In genomic region chr1:198118136-198118535, GRCh38 we compare ENCODE assay signal across 10 cellular contexts. TPM values are rescaled to one million over a fixed set of nuclear protein-coding genes. Genes with fewer than 3 reads are reported as not detected.
DNase-seq lines count a peak whose midpoint lies in the region; ATAC-seq, FAIRE-seq and TF ChIP-seq lines count a peak whose summit lies in the region.
"Had no signal": no experiment of that assay in that cellular context is flagged by ENCODE, and none has a peak within 500 bp of the region (broad histone marks: within the 10 kb centered on the region; RNA-seq: fewer than 3 reads in every experiment).

No MANE protein-coding gene starts in this region.

- no TSS peak for BruUV-seq in A673 (replicated peaks; lab: Mats Ljungman, UMichigan)

- H3K9me3 ChIP-seq in kidney (ENCODE audit: control insufficient read depth in 1 of 2, low read length in 2 of 2): no peaks in the 10 kb centered on the region
- no peaks in the 10 kb centered on the region for H3K9me3 ChIP-seq in subcutaneous abdominal adipose tissue (ENCODE audit: control insufficient read depth in 5 of 5, low read length in 5 of 5)
- H3K9me3 ChIP-seq in A673 (ENCODE audit: low read depth, low read length, poor library complexity, severe bottlenecking): no peaks in the 10 kb centered on the region
- H3K9me3 ChIP-seq: neutrophil had no signal

- intact Hi-C loops in kidney (cut with DNase I) (no loop called here), A673 (cut with micrococcal nuclease; ENCODE audit: unreplicated experiment) (no loop called here)

- POLR2A ChIA-PET in A673 (lab: Charles Lee; ENCODE audit: low non-redundant PET): no interaction called here

- CTCF ChIA-PET in A673 (lab: Charles Lee): no interaction called here

- FAIRE-seq in kidney (lab: Jason Lieb, UNC): no peak

- TF ChIP-seq CTCF in kidney (IDR thresholded peaks at IDR 0.05; ENCODE audit: borderline replicate concordance, extremely low read depth, insufficient read depth): no peak
- TF ChIP-seq CTCF in A673 (conservative IDR thresholded peaks at IDR 0.05; ENCODE audit: low read depth, low read length): no peak

- ATAC-seq in GM21576 (IDR thresholded peaks at IDR 0.05; ENCODE audit: unreplicated experiment): no peak

- no peaks in the 10 kb centered on the region for H3K27me3 ChIP-seq in subcutaneous abdominal adipose tissue (ENCODE audit: control insufficient read depth in 5 of 5, insufficient read depth in 4 of 5, low read length in 5 of 5)
- H3K27me3 ChIP-seq in A673 (replicated peaks; ENCODE audit: insufficient read depth, low read depth, low read length, poor library complexity): no peaks in the 10 kb centered on the region
- H3K27me3 ChIP-seq: neutrophil had no signal

- H3K27ac ChIP-seq in kidney (ENCODE audit: low read depth in 2 of 2, low read length in 2 of 2): no peak overlapping the region
- peak overlapping the region; percentile 93 for H3K27ac ChIP-seq in subcutaneous abdominal adipose tissue (ENCODE audit: low read depth, low read length)
- H3K27ac ChIP-seq in A673 (ENCODE audit: low read depth, low read length, poor library complexity, severe bottlenecking): no peak overlapping the region
- H3K27ac ChIP-seq: neutrophil had no signal

- peak; percentile 70 for DNase-seq in HS-5 (ENCODE audit: low read depth)
- DNase-seq in brain pericyte (ENCODE audit: low read depth, low spot score): peak; percentile 70
- DNase-seq in kidney: peak; percentile 83
- no peak for DNase-seq in stimulated activated CD4-positive, alpha-beta T cell treated with anti-CD3 and anti-CD28 coated beads, Interleukin-4, amount 100 ng/mL, for 4 hours
- no peak for DNase-seq in NOMO-1 (lab: John Stamatoyannopoulos, UW; ENCODE audit: unreplicated experiment in 2 of 2)
- no peak for DNase-seq in A673 (ENCODE audit: low spot score)
- DNase-seq: activated CD4-positive, alpha-beta T cell treated with anti-CD3 and anti-CD28 coated beads, Interleukin-2, amount 50 U/mL, for 4 hours had no signal

- H3K4me1 ChIP-seq in kidney (ENCODE audit: control insufficient read depth in 1 of 2, insufficient read depth in 1 of 2, low read depth in 1 of 2, low read length in 2 of 2): no peaks in the 10 kb centered on the region
- peaks cover 0 to 42% (median 19%) of the 10 kb centered on the region in 5 donors for H3K4me1 ChIP-seq in subcutaneous abdominal adipose tissue (ENCODE audit: control insufficient read depth in 5 of 5, insufficient read depth in 5 of 5, low read length in 5 of 5)
- H3K4me1 ChIP-seq in A673 (ENCODE audit: insufficient read depth, low read length, poor library complexity, severe bottlenecking): no peaks in the 10 kb centered on the region

- H3K9ac ChIP-seq in kidney (ENCODE audit: low read length in 2 of 2) (no peak overlapping the region), subcutaneous abdominal adipose tissue (ENCODE audit: low read length in 5 of 5) (peak overlapping the region in 3 of 5 donors; percentile 3 to 66 (median 26))

- H3K36me3 ChIP-seq in kidney (ENCODE audit: control insufficient read depth in 1 of 2, insufficient read depth in 2 of 2, low read length in 2 of 2) (no peaks in the 10 kb centered on the region), subcutaneous abdominal adipose tissue (ENCODE audit: control insufficient read depth in 5 of 5, insufficient read depth in 5 of 5, low read length in 5 of 5) (no peaks in the 10 kb centered on the region), A673 (ENCODE audit: insufficient read depth, low read length, poor library complexity, severe bottlenecking) (no peaks in the 10 kb centered on the region)
- H3K36me3 ChIP-seq: neutrophil had no signal

- H3K4me3 ChIP-seq in kidney (ENCODE audit: low read length in 2 of 2) (no peak overlapping the region), subcutaneous abdominal adipose tissue (ENCODE audit: low read depth in 1 of 5, low read length in 5 of 5) (peak overlapping the region in 2 of 5 donors; percentile 12 to 16), A673 (ENCODE audit: low read depth, low read length, poor library complexity, severe bottlenecking) (no peak overlapping the region)

RNA-seq across cellular contexts. Expression of gene NEK7, which starts 38.7 kb away (rescaled TPM):
- total RNA-seq in kidney (65.5 TPM), A673 (2021) (16.0 and 18.6 TPM in 2 replicates)
- 17.3 TPM for polyA plus RNA-seq in kidney (ENCODE audit: insufficient read depth, low read depth, low replicate concordance)

Comparison
In these comparisons a context has a peak if more than half of its experiments do, and no peak if none do; other contexts are left out.
1. DNase-seq: peak in HS-5 (single experiment), brain pericyte (single experiment) and kidney (single experiment); none in stimulated activated CD4-positive, alpha-beta T cell treated with anti-CD3 and anti-CD28 coated beads, Interleukin-4, amount 100 ng/mL, for 4 hours (0 of 2), NOMO-1 (0 of 2) and A673 (single experiment).
2. H3K9ac ChIP-seq: peak in subcutaneous abdominal adipose tissue (3 of 5); none in kidney (0 of 2).